In the genomic region with DNA sequence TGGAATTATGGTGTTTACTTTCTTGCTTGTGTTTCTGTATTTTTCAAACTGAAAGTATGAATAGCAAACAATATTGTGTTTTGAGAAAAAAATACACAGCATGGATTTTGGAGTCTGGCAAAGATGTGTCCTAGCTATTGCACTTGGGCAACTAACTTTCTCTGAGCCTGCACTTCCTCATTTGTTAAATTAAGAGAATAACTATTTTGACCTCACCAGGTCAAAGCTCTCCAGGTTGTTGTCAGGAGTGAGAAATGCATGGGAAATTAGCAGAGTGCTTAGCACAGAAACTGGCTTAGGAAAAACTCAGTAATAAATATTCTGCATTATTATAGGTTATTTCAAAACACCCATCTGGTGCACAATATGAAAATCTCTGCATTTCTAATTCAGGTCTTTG, we compare ENCODE assay signal across 22 cellular contexts. TPM values are rescaled to one million over a fixed set of nuclear protein-coding genes. Genes with fewer than 3 reads are reported as not detected.
"Had no signal": no experiment of that assay in that cellular context is flagged by ENCODE, and none has a peak within 500 bp of the region (broad histone marks: within the 10 kb centered on the region; RNA-seq: fewer than 3 reads in every experiment).

No MANE protein-coding gene starts in this region.

- ATAC-seq: Right ventricle myocardium inferior had no signal

- H3K27ac ChIP-seq: PC-9, Peyer's patch, SJCRH30 had no signal

- H3K36me3 Mint-ChIP-seq: IgD-negative memory B cell had no signal

- H2AFZ ChIP-seq: PC-9 had no signal

- H3K4me2 ChIP-seq: PC-9 had no signal

- H3K4me3 ChIP-seq: MG63, PC-9, Peyer's patch, SJCRH30 had no signal

- H3K27me3 ChIP-seq: MG63, Peyer's patch, SJCRH30 had no signal

- H3K9me3 ChIP-seq: MG63, Peyer's patch, SJCRH30 had no signal

- DNase-seq: KBM-7, MG63, NCI-H1092 treated with DMSO at 0.1 percent for 48 hours, NCI-H1436, NCI-H187, NCI-H2029, NCI-H2081 treated with DMSO at 0.1 percent for 48 hours, NCI-H2171, NCI-H226, NCI-H446, NCI-H510A, NCI-H524 treated with DMSO at 0.1 percent for 48 hours, NCI-H69, NCI-H774, OCI-M1, PC-9, Peyer's patch, SHP77 treated with DMSO at 0.1 percent for 48 hours, SJCRH30, T-helper 1 cell had no signal

- H3K4me3 Mint-ChIP-seq: IgD-negative memory B cell had no signal

- H3K36me3 ChIP-seq: MG63, Peyer's patch, SJCRH30 had no signal

- H3K4me1 ChIP-seq: Peyer's patch, SJCRH30 had no signal

RNA-seq across cellular contexts. Expression of gene LYPD1, which starts 28.2 kb away (rescaled TPM):
- total RNA-seq: Right ventricle myocardium inferior had no signal
- polyA plus RNA-seq: IgD-negative memory B cell had no signal
